Comparison of ENCODE assay signal across 10 cellular contexts in the genomic region with DNA sequence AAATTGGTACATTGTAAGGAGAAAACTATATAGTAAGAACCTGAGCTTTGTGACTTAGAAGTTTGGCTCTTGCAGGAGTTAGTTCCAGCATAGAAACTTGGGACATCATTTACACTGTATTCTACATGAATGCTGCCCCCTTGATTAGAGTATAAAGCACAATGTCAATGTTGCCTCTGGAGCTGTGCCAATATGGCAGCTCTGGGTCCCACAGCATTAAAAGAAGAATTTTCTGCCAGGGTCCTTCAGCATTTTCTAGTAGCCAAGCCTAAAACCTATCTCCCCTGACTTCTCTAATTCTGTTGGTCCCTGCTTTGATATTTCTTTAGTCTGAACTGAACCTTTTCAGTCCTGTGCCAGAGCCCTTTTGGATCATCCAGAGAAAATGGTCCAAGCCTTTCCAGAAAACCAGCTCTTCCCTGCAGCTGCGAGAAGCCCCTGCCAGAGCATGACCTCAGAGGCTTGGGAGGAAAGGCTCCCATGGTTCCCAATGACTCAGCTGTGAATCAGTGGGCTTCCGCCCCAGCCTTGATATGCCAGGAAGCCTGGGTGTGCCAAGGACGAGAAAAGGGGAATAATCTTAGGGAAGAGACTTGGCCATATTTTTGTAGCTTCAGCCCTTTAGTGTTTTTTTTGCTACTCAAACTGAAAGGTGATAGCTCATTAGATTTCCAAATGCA. TPM values are rescaled to one million over a fixed set of nuclear protein-coding genes. Genes with fewer than 3 reads are reported as not detected.
DNase-seq lines count a peak whose midpoint lies in the region; ATAC-seq and TF ChIP-seq lines count a peak whose summit lies in the region.
"Had no signal": no experiment of that assay in that cellular context is flagged by ENCODE, and none has a peak within 500 bp of the region (broad histone marks: within the 10 kb centered on the region; RNA-seq: fewer than 3 reads in every experiment).

No MANE protein-coding gene starts in this region.

- no peak for TF ChIP-seq CTCF in AG04450 (IDR thresholded peaks at IDR 0.05; ENCODE audit: low read depth, low read length)
- no peak for TF ChIP-seq CTCF in fibroblast of lung (conservative IDR thresholded peaks at IDR 0.05 in 1 of 2, IDR thresholded peaks at IDR 0.05 in 1 of 2; ENCODE audit: low read depth in 1 of 2, low read length in 2 of 2)
- no peak for TF ChIP-seq CTCF in nephron (IDR thresholded peaks at IDR 0.05; ENCODE audit: unreplicated experiment in 3 of 3)

- H3K9me3 Mint-ChIP-seq in nephron, result no peaks in the 10 kb centered on the region

- H3K4me1 ChIP-seq in fibroblast of lung (ENCODE audit: control insufficient read depth, extremely low read depth, insufficient read depth, low read length), result peaks cover 7% of the 10 kb centered on the region
- H3K4me1 ChIP-seq: Peyer's patch had no signal

- no peak overlapping the region for H3K4me3 Mint-ChIP-seq in nephron

- H3K4me1 Mint-ChIP-seq in nephron, result peaks cover 19% of the 10 kb centered on the region

- no peaks in the 10 kb centered on the region for H3K79me2 ChIP-seq in fibroblast of lung (ENCODE audit: control insufficient read depth, insufficient read depth, low read length)

- H3K4me3 ChIP-seq in AG04450 (ENCODE audit: low read depth, low read length) (no peak overlapping the region), fibroblast of lung (replicated peaks in 1 of 4; ENCODE audit: control extremely low read depth in 1 of 4, insufficient read depth in 1 of 4, low read depth in 3 of 4, low read length in 4 of 4) (no peak overlapping the region)
- H3K4me3 ChIP-seq: cardiac muscle cell, Peyer's patch had no signal

- H3K4me2 ChIP-seq in fibroblast of lung (ENCODE audit: extremely low read depth, insufficient read depth, low read length), result peak overlapping the region; percentile 36

- no peak overlapping the region for H3K9ac ChIP-seq in fibroblast of lung (ENCODE audit: insufficient read depth, low read length)

- POLR2A ChIA-PET in AG04450 (lab: Yijun Ruan, JAX), result no interaction called here

- no peaks in the 10 kb centered on the region for H3K36me3 ChIP-seq in fibroblast of lung (ENCODE audit: control insufficient read depth, insufficient read depth, low read length)
- H3K36me3 ChIP-seq: cardiac muscle cell, Peyer's patch had no signal

- peak overlapping the region in 2 of 3 experiments; percentile 41 to 80 for H3K27ac Mint-ChIP-seq in nephron

- H3K9me3 ChIP-seq in AG04450 (ENCODE audit: control insufficient read depth, insufficient read depth, low read length), result no peaks in the 10 kb centered on the region
- H3K9me3 ChIP-seq in fibroblast of lung (ENCODE audit: control insufficient read depth, insufficient read depth, low read depth, low read length), result no peaks in the 10 kb centered on the region
- H3K9me3 ChIP-seq: Peyer's patch had no signal

- no peak for ATAC-seq in GM18519 (IDR thresholded peaks at IDR 0.05; ENCODE audit: low FRiP score, unreplicated experiment)

- peak overlapping the region; percentile 37 for H2AFZ ChIP-seq in fibroblast of lung (ENCODE audit: low read length)

- H3K36me3 Mint-ChIP-seq in nephron (ENCODE audit: low read depth), result no peaks in the 10 kb centered on the region

- no peaks in the 10 kb centered on the region for H3K27me3 Mint-ChIP-seq in nephron (ENCODE audit: low read depth)

- no peaks in the 10 kb centered on the region for H4K20me1 ChIP-seq in fibroblast of lung (ENCODE audit: control insufficient read depth, extremely low read depth, insufficient read depth, low read length)

- CTCF ChIA-PET in AG04450 (lab: Charles Lee), result interaction anchor here (0.6 kb wide), 1 partner anchor 1304 kb away, joined by 4 read pairs; no protein-coding TSS in a partner anchor

- DNase-seq in AG04450 (ENCODE audit: low read depth, low spot score) (peak; percentile 68), NCI-H460 (ENCODE audit: extremely low read depth, low read depth) (peak; percentile 77), fibroblast of lung (ENCODE audit: low read depth in 2 of 2) (peak; percentile 98), cortex of kidney (lab: John Stamatoyannopoulos, UW) (no peak), NCI-H524 (lab: John Stamatoyannopoulos, UW) (no peak), SIG-M5 treated with dmso at 0.1 percent for 504 hours (lab: John Stamatoyannopoulos, UW; ENCODE audit: unreplicated experiment) (no peak)

- H3K27ac ChIP-seq in AG04450 (ENCODE audit: low read depth, low read length) (peak overlapping the region; percentile 33), fibroblast of lung (ENCODE audit: insufficient read depth, low read length) (peak overlapping the region; percentile 73)
- H3K27ac ChIP-seq: cardiac muscle cell, Peyer's patch had no signal

- H3K27me3 ChIP-seq in AG04450 (ENCODE audit: control insufficient read depth, insufficient read depth, low read length) (no peaks in the 10 kb centered on the region), fibroblast of lung (ENCODE audit: control insufficient read depth, insufficient read depth, low read length) (no peaks in the 10 kb centered on the region)
- H3K27me3 ChIP-seq: cardiac muscle cell, Peyer's patch had no signal

RNA-seq across cellular contexts. Expression of a gene that starts 43.2 kb away (rescaled TPM):
- polyA plus RNA-seq in AG04450 (2011; rRNA removed), result 0.05 and 0.09 TPM in 2 replicates
- polyA minus RNA-seq in AG04450 (2011; rRNA and poly(A)+ RNA removed), result not detected in 2 replicates
- total RNA-seq in NCI-H460 (2014; rRNA removed; shearing (Covaris generic)), result not detected in 2 replicates
- polyA plus RNA-seq in NCI-H460 (2014; cell fraction: nucleus; rRNA removed), result not detected in 2 replicates
- not detected in 2 replicates for total RNA-seq in fibroblast of lung
- polyA plus RNA-seq in fibroblast of lung, result not detected in 2 replicates
- not detected in 2 replicates for polyA plus RNA-seq in fibroblast of lung (2012)
- not detected in 2 replicates for polyA minus RNA-seq in fibroblast of lung (ENCODE audit: low replicate concordance)
- total RNA-seq: cardiac muscle cell had no signal
- polyA plus RNA-seq: cardiac muscle cell had no signal

Comparison
In these comparisons a context has a peak if more than half of its experiments do, and no peak if none do; other contexts are left out.
1. DNase-seq: peak in AG04450 (single experiment), NCI-H460 (single experiment) and fibroblast of lung (2 of 2); none in cortex of kidney (single experiment), NCI-H524 (0 of 2) and SIG-M5 treated with dmso at 0.1 percent for 504 hours (single experiment).